Comparison of ENCODE assay signal across 8 cellular contexts in the genomic region with DNA sequence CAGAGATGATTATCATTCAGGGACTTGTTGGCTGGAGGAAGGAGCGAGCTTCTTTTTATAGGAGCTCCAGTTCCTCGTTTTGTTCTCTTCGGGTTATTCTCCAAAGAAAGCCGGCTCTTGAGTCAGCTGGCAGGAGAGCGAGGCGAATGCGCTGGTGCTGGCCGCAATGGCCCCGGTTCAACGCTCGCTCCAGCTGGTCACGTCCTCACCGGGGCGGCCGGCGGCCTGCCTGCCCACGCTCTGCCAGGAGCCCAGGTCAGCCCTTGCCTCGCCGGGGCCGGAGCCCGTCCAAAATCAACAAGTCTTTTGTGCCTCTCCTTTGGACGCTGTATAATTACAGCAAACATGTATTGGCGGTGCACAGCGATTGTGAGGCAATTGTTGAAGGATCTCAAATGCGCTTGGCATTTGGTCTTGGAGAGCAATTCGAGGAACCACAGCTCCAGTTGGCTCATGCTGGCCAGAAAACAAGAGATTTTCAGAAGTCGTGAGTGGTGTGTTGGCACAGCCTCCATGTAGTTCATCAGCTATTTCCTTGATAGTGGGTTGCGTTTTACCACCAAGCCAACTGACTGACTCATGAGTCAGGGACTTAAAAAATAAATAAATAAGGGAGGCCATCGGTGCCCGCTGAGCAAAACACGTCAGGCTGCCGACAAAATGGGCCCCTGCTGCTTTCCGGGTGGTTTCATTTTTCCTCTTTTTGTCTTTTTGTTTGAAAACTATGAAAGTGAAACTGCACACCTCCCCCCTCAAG.
A peak's percentile ranks its signal among the peaks of the same experiment; 100 is the strongest.
DNase-seq lines count a peak whose midpoint lies in the region; ATAC-seq lines count a peak whose summit lies in the region.

No MANE protein-coding gene starts in this region.

- H3K27me3 ChIP-seq in skeletal muscle satellite cell (ENCODE audit: control insufficient read depth, insufficient read depth, low read length), result peaks cover 18% of the 10 kb centered on the region

- ATAC-seq in activated naive CD4-positive, alpha-beta T cell treated with anti-CD3 and anti-CD28 coated beads, Interleukin-2, amount 50 U/mL, for 72 hours, result peak; percentile 45 to 47
- ATAC-seq in HG03175 (IDR thresholded peaks at IDR 0.05; ENCODE audit: unreplicated experiment) (no peak), GM21447 (IDR thresholded peaks at IDR 0.05; ENCODE audit: unreplicated experiment) (no peak), GM19328 (IDR thresholded peaks at IDR 0.05; ENCODE audit: unreplicated experiment) (no peak)

- peak overlapping the region; percentile 87 for H3K4me2 ChIP-seq in skeletal muscle satellite cell (ENCODE audit: low read length)

- H3K9me3 Mint-ChIP-seq in activated naive CD4-positive, alpha-beta T cell treated with anti-CD3 and anti-CD28 coated beads, Interleukin-2, amount 50 U/mL, for 72 hours, result no peaks in the 10 kb centered on the region

- H3K9ac ChIP-seq in skeletal muscle satellite cell (ENCODE audit: low read depth, low read length), result peak overlapping the region; percentile 74

- H3K4me3 ChIP-seq in skeletal muscle satellite cell (ENCODE audit: low read length), result peak overlapping the region; percentile 65

- H3K36me3 Mint-ChIP-seq in activated naive CD4-positive, alpha-beta T cell treated with anti-CD3 and anti-CD28 coated beads, Interleukin-2, amount 50 U/mL, for 72 hours, result no peaks in the 10 kb centered on the region

- H3K9me3 ChIP-seq in skeletal muscle satellite cell (replicated peaks; ENCODE audit: low read length), result no peaks in the 10 kb centered on the region

- DNase-seq in DMS153 treated with DMSO at 0.1 percent for 48 hours (lab: John Stamatoyannopoulos, UW; ENCODE audit: unreplicated experiment) (peak; percentile 17), NCI-H146 treated with DMSO at 0.1 percent for 48 hours (lab: John Stamatoyannopoulos, UW; ENCODE audit: unreplicated experiment) (peak; percentile 78), cardiac septum (ENCODE audit: low spot score) (peak; percentile 88)
- no peak for DNase-seq in activated naive CD4-positive, alpha-beta T cell treated with anti-CD3 and anti-CD28 coated beads, Interleukin-2, amount 50 U/mL, for 72 hours (ENCODE audit: low spot score in 2 of 2)

- intact Hi-C loops in cardiac septum (cut with DNase I), result loop anchor here (5.0 to 10.0 kb wide), 2 partner anchors 208 to 380 kb away; a partner anchor contains a TSS

- H3K36me3 ChIP-seq in skeletal muscle satellite cell (ENCODE audit: insufficient read depth, low read length), result no peaks in the 10 kb centered on the region

- H3K4me1 ChIP-seq in skeletal muscle satellite cell (ENCODE audit: control insufficient read depth, insufficient read depth, low read length), result peaks cover 32% of the 10 kb centered on the region

- no peak overlapping the region for H3K27ac Mint-ChIP-seq in activated naive CD4-positive, alpha-beta T cell treated with anti-CD3 and anti-CD28 coated beads, Interleukin-2, amount 50 U/mL, for 72 hours

Comparison
In these comparisons a context has a peak if more than half of its experiments do, and no peak if none do; other contexts are left out.
1. DNase-seq: peak in DMS153 treated with DMSO at 0.1 percent for 48 hours (single experiment), NCI-H146 treated with DMSO at 0.1 percent for 48 hours (single experiment) and cardiac septum (single experiment); none in activated naive CD4-positive, alpha-beta T cell treated with anti-CD3 and anti-CD28 coated beads, Interleukin-2, amount 50 U/mL, for 72 hours (0 of 2).
2. ATAC-seq: peak in activated naive CD4-positive, alpha-beta T cell treated with anti-CD3 and anti-CD28 coated beads, Interleukin-2, amount 50 U/mL, for 72 hours (2 of 2); none in HG03175 (single experiment), GM21447 (single experiment) and GM19328 (single experiment).